Comparison of ENCODE assay signal across 9 cellular contexts in genomic region chr13:75365724-75366173, GRCh38.
DNase-seq lines count a peak whose midpoint lies in the region; ATAC-seq and TF ChIP-seq lines count a peak whose summit lies in the region.
"Had no signal": no experiment of that assay in that cellular context is flagged by ENCODE, and none has a peak within 500 bp of the region (broad histone marks: within the 10 kb centered on the region; RNA-seq: fewer than 3 reads in every experiment).

No MANE protein-coding gene starts in this region.

- peaks cover 8% of the 10 kb centered on the region for H3K4me1 ChIP-seq in A673 (ENCODE audit: insufficient read depth, low read length, poor library complexity, severe bottlenecking)
- H3K4me1 ChIP-seq in Panc1 (ENCODE audit: control insufficient read depth, insufficient read depth, low read length), result no peaks in the 10 kb centered on the region
- H3K4me1 ChIP-seq in fibroblast of lung (ENCODE audit: control insufficient read depth, extremely low read depth, insufficient read depth, low read length), result peaks cover 2% of the 10 kb centered on the region
- H3K4me1 ChIP-seq in esophagus muscularis mucosa, result peaks cover 36 to 48% (median 40%) of the 10 kb centered on the region in 4 donors

- BruUV-seq in A673 (replicated peaks; lab: Mats Ljungman, UMichigan) (no TSS peak), Panc1 (replicated peaks; lab: Mats Ljungman, UMichigan) (no TSS peak)

- no peaks in the 10 kb centered on the region for H3K27me3 ChIP-seq in A673 (replicated peaks; ENCODE audit: insufficient read depth, low read depth, low read length, poor library complexity)
- no peaks in the 10 kb centered on the region for H3K27me3 ChIP-seq in Panc1 (ENCODE audit: control insufficient read depth, insufficient read depth, low read length)
- H3K27me3 ChIP-seq in fibroblast of lung (ENCODE audit: control insufficient read depth, insufficient read depth, low read length), result no peaks in the 10 kb centered on the region
- H3K27me3 ChIP-seq in esophagus muscularis mucosa, result no peaks in the 10 kb centered on the region

- H3K4me2 ChIP-seq in fibroblast of lung (ENCODE audit: extremely low read depth, insufficient read depth, low read length), result peak overlapping the region; percentile 83

- ATAC-seq in GM18517 (IDR thresholded peaks at IDR 0.05; ENCODE audit: unreplicated experiment), result peak; percentile 92
- ATAC-seq in HG02938 (IDR thresholded peaks at IDR 0.05; ENCODE audit: unreplicated experiment), result peak; percentile 95
- peak; percentile 74 for ATAC-seq in Panc1

- H3K9me3 ChIP-seq in A673 (ENCODE audit: low read depth, low read length, poor library complexity, severe bottlenecking), result no peaks in the 10 kb centered on the region
- H3K9me3 ChIP-seq in Panc1 (ENCODE audit: control insufficient read depth, insufficient read depth, low read depth, low read length), result no peaks in the 10 kb centered on the region
- no peaks in the 10 kb centered on the region for H3K9me3 ChIP-seq in fibroblast of lung (ENCODE audit: control insufficient read depth, insufficient read depth, low read depth, low read length)
- H3K9me3 ChIP-seq in esophagus muscularis mucosa, result no peaks in the 10 kb centered on the region
- H3K9me3 ChIP-seq: thoracic aorta had no signal

- no peak overlapping the region for H3K4me3 ChIP-seq in A673 (ENCODE audit: low read depth, low read length, poor library complexity, severe bottlenecking)
- H3K4me3 ChIP-seq in Panc1 (ENCODE audit: low read depth in 2 of 2, low read length in 2 of 2), result no peak overlapping the region
- peak overlapping the region in 3 of 4 experiments; percentile 17 to 33 (median 25) for H3K4me3 ChIP-seq in fibroblast of lung (replicated peaks in 1 of 4; ENCODE audit: control extremely low read depth in 1 of 4, insufficient read depth in 1 of 4, low read depth in 3 of 4, low read length in 4 of 4)
- H3K4me3 ChIP-seq in esophagus muscularis mucosa, result no peak overlapping the region
- H3K4me3 ChIP-seq: thoracic aorta had no signal

- H3K27ac ChIP-seq in A673 (ENCODE audit: low read depth, low read length, poor library complexity, severe bottlenecking) (no peak overlapping the region), Panc1 (ENCODE audit: low read length) (no peak overlapping the region), fibroblast of lung (ENCODE audit: insufficient read depth, low read length) (peak overlapping the region; percentile 63), esophagus muscularis mucosa (replicated peaks in 1 of 4) (no peak overlapping the region)
- H3K27ac ChIP-seq: thoracic aorta had no signal

- no peak overlapping the region for H3K9ac ChIP-seq in fibroblast of lung (ENCODE audit: insufficient read depth, low read length)

- POLR2A ChIA-PET in A673 (lab: Charles Lee; ENCODE audit: low non-redundant PET), result no interaction called here
- POLR2A ChIA-PET in Panc1 (lab: Charles Lee), result no interaction called here

- TF ChIP-seq POLR2A in esophagus muscularis mucosa (IDR thresholded peaks at IDR 0.05; ENCODE audit: low read depth), result no peak

- in situ Hi-C loops in Panc1 (cut with HindIII; ENCODE audit: low pct_unique_long_range_greater_than_20kb, low sequenced_read_pairs), result no loop called here

- intact Hi-C loops in A673 (cut with micrococcal nuclease; ENCODE audit: unreplicated experiment) (no loop called here), Panc1 (cut with micrococcal nuclease; ENCODE audit: unreplicated experiment) (no loop called here), esophagus muscularis mucosa (cut with DNase I) (no loop called here)

- H3K36me3 ChIP-seq in A673 (ENCODE audit: insufficient read depth, low read length, poor library complexity, severe bottlenecking) (no peaks in the 10 kb centered on the region), Panc1 (ENCODE audit: control insufficient read depth, insufficient read depth, low read length) (no peaks in the 10 kb centered on the region), fibroblast of lung (ENCODE audit: control insufficient read depth, insufficient read depth, low read length) (no peaks in the 10 kb centered on the region), esophagus muscularis mucosa (peaks cover 0 to 9% (median 0%) of the 10 kb centered on the region in 4 donors)
- H3K36me3 ChIP-seq: thoracic aorta had no signal

- TF ChIP-seq CTCF in A673 (conservative IDR thresholded peaks at IDR 0.05; ENCODE audit: low read depth, low read length) (0 out of 2 replicates have a peak, but pooled peaks have one; percentile 7), Panc1 (IDR thresholded peaks at IDR 0.05) (no peak), fibroblast of lung (conservative IDR thresholded peaks at IDR 0.05 in 1 of 2, IDR thresholded peaks at IDR 0.05 in 1 of 2; ENCODE audit: low read depth in 1 of 2, low read length in 2 of 2) (peak in 1 of 2 donors; percentile 18), esophagus muscularis mucosa (IDR thresholded peaks at IDR 0.05) (no peak)

- WGBS in esophagus muscularis mucosa, result 68% methylated on average over 5 of the region's 5 CpGs

- peak overlapping the region; percentile 34 for H2AFZ ChIP-seq in fibroblast of lung (ENCODE audit: low read length)

- TF ChIP-seq EP300 in esophagus muscularis mucosa (IDR thresholded peaks at IDR 0.05), result no peak

- H3K79me2 ChIP-seq in fibroblast of lung (ENCODE audit: control insufficient read depth, insufficient read depth, low read length), result peaks cover 1% of the 10 kb centered on the region

- DNase-seq in A673 (ENCODE audit: low spot score) (no peak), Panc1 (ENCODE audit: low read depth, low spot score) (peak; percentile 79), fibroblast of lung (ENCODE audit: low read depth in 2 of 2) (peak; percentile 52 to 96), NCI-H146 (lab: John Stamatoyannopoulos, UW) (no peak), esophagus muscularis mucosa (ENCODE audit: extremely low spot score) (no peak), 8988T (no peak)

- no peaks in the 10 kb centered on the region for H4K20me1 ChIP-seq in fibroblast of lung (ENCODE audit: control insufficient read depth, extremely low read depth, insufficient read depth, low read length)

- CTCF ChIA-PET in A673 (lab: Charles Lee) (no interaction called here), Panc1 (lab: Charles Lee) (no interaction called here)

Comparison
In these comparisons a context has a peak if more than half of its experiments do, and no peak if none do; other contexts are left out.
1. DNase-seq: peak in Panc1 (single experiment) and fibroblast of lung (2 of 2); none in A673 (single experiment), NCI-H146 (single experiment), esophagus muscularis mucosa (single experiment) and 8988T (single experiment).
2. H3K4me3 ChIP-seq: peak in fibroblast of lung (3 of 4); none in A673 (single experiment), Panc1 (0 of 2) and esophagus muscularis mucosa (0 of 4).
3. Peak in every context shown above with its lines, with median percentiles within 50 percentile points of each other: ATAC-seq.